In the genomic region with DNA sequence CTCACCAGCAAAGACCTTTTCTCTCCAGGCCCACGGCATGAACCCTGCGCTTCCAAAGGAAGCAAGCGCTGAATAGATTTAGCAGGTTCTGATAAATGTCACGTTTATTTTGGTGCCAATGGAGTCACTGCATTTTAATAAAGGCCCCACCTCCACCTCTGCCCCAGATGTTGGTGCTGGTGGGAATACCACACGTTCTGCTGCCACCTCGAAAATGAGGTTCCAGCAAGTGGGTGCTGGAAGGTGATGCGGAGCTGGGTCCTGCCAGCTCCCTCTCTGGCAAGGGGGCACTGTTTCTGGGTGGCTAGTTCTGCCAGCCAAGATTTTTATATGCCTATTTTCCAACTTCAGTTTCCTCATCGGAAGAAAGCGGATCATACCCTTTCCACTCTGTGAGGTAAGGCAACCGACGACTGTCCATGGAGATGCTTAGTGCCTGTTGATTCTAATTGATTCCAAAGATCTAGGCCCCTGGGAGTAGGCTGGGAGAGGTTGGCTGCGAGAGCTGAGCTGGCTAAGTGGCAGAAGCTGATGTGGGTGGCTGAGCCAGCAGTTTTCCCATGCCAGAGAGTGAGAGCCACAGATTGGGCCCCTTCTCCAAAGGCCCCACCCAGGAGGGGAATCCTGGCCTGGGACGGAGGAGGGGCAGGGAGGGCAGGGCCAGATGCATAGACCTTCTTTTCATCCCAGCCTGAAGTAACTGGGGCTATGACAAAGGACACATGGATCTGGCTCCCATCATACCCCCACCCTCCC, we compare ENCODE assay signal across 16 cellular contexts.
"Had no signal": no experiment of that assay in that cellular context is flagged by ENCODE, and none has a peak within 500 bp of the region (broad histone marks: within the 10 kb centered on the region; RNA-seq: fewer than 3 reads in every experiment).

No MANE protein-coding gene starts in this region.

- H3K79me2 ChIP-seq: hepatocyte had no signal

- H3K36me3 ChIP-seq: adrenal gland, cardiac muscle cell, stomach, upper lobe of right lung, WERI-Rb-1 had no signal

- H3K4me1 ChIP-seq: adrenal gland, psoas muscle had no signal

- H2AFZ ChIP-seq: hepatocyte had no signal

- H3K4me2 ChIP-seq: hepatocyte had no signal

- DNase-seq: activated CD4-positive, alpha-beta memory T cell treated with anti-CD3 and anti-CD28 coated beads for 36 hours; activated CD4-positive, alpha-beta T cell treated with anti-CD3 and anti-CD28 coated beads for 36 hours; activated CD8-positive, alpha-beta memory T cell treated with anti-CD3 and anti-CD28 coated beads, Interleukin-2, amount 10 ng/mL, durations not matched to agents 7 days and 5 days; activated effector memory CD4-positive, alpha-beta T cell treated with Interleukin-2 at 50 U/mL for 16 hours; activated T-cell treated with anti-CD3 and anti-CD28 coated beads, Interleukin-2, amount 50 U/mL, for 1 hour; erythroblast; kidney; stimulated activated CD4-positive, alpha-beta T cell treated with anti-CD3 and anti-CD28 coated beads, Interleukin-1b, Interleukin-23, amount 100 ng/mL, for 48 hours; stomach; testis; upper lobe of right lung; WERI-Rb-1 had no signal

- H3K9me3 ChIP-seq: adrenal gland, psoas muscle, stomach, testis, upper lobe of right lung had no signal

- ATAC-seq: activated CD4-positive, alpha-beta T cell treated with anti-CD3 and anti-CD28 coated beads for 36 hours; activated CD8-positive, alpha-beta memory T cell treated with anti-CD3 and anti-CD28 coated beads, Interleukin-2, amount 10 ng/mL, durations not matched to agents 7 days and 5 days; psoas muscle; upper lobe of right lung had no signal

- H3K27me3 ChIP-seq: adrenal gland, cardiac muscle cell, stomach, testis, upper lobe of right lung had no signal

- H3K27ac ChIP-seq: adrenal gland, cardiac muscle cell, hepatocyte, psoas muscle, stomach, testis, upper lobe of right lung, WERI-Rb-1 had no signal

- H3K4me3 ChIP-seq: adrenal gland, cardiac muscle cell, hepatocyte, psoas muscle, stomach, testis, upper lobe of right lung had no signal
